ENCODE assay signal across 10 cellular contexts in the genomic region with DNA sequence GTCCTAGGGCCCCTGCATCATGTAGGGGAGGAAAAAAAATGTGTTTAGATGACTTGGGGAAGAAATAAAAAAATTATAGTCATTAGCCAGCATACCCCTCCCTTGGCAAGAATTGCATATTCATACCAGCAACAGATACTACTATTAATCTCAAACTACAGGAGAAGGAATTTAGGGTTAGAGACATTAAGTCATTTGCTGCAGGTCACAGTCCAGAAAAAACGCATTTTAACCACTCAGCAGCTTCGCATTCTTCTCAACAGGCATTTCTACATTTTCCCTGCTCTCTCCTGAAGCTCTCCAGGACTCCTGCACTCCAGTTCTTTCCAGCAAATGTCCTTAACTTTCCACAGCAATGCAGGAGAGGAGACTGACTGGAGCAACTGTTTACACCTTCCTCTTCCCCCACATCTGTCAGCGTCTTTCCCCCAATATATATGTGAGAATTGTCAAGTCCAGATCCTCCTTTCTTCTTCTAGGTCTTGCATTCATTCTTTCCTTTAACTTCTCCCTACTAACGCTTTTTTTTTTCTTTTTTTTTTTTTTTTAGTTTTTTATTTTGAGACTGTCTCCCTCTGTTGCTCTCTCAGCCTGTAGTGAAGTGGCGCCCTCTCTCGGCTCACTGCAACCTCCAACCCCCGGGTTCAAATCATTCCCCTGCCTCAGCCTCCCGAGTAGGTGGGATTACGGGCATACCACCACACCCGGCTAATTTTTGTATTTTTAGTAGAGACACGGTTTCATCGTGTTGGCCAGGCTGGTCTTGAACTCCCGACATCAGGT. TPM values are rescaled to one million over a fixed set of nuclear protein-coding genes. Genes with fewer than 3 reads are reported as not detected.
DNase-seq lines count a peak whose midpoint lies in the region; TF ChIP-seq lines count a peak whose summit lies in the region.
"Had no signal": no experiment of that assay in that cellular context is flagged by ENCODE, and none has a peak within 500 bp of the region (broad histone marks: within the 10 kb centered on the region; RNA-seq: fewer than 3 reads in every experiment).

No MANE protein-coding gene starts in this region.

- DNase-seq in AG09309 (ENCODE audit: low read depth), result no peak
- peak; percentile 9 for DNase-seq in GM23248
- peak; percentile 66 for DNase-seq in activated CD4-positive, alpha-beta T cell treated with anti-CD3 and anti-CD28 coated beads, Interleukin-2, amount 10 ng/mL, durations not matched to agents 24 days and 14 days
- peak; percentile 18 for DNase-seq in iPS-NIHi7 (ENCODE audit: extremely low spot score)
- no peak for DNase-seq in testis
- no peak for DNase-seq in GOT3 (lab: John Stamatoyannopoulos, UW)
- no peak for DNase-seq in prostate gland (ENCODE audit: low spot score)
- DNase-seq in hepatic stellate cell (ENCODE audit: low spot score), result no peak
- DNase-seq: effector memory CD8-positive, alpha-beta T cell had no signal

- peak overlapping the region; percentile 54; the same call in 1 of the 2 replicates for H2AFZ ChIP-seq in GM23248

- H3K4me2 ChIP-seq in GM23248 (ENCODE audit: unreplicated experiment), result no peak overlapping the region

- no peaks in the 10 kb centered on the region for H3K9me3 Mint-ChIP-seq in activated CD4-positive, alpha-beta T cell treated with anti-CD3 and anti-CD28 coated beads, Interleukin-2, amount 10 ng/mL, durations not matched to agents 24 days and 14 days
- H3K9me3 Mint-ChIP-seq: effector memory CD8-positive, alpha-beta T cell had no signal

- no peaks in the 10 kb centered on the region for H3K9me2 ChIP-seq in GM23248 (ENCODE audit: insufficient read depth)

- H3K27ac Mint-ChIP-seq in activated CD4-positive, alpha-beta T cell treated with anti-CD3 and anti-CD28 coated beads, Interleukin-2, amount 10 ng/mL, durations not matched to agents 24 days and 14 days, result no peak overlapping the region
- H3K27ac Mint-ChIP-seq: effector memory CD8-positive, alpha-beta T cell had no signal

- intact Hi-C loops in activated CD4-positive, alpha-beta T cell treated with anti-CD3 and anti-CD28 coated beads, Interleukin-2, amount 10 ng/mL, durations not matched to agents 24 days and 14 days (cut with micrococcal nuclease), result loop anchor here (1.0 kb wide), 1 partner anchor 222 kb away; no protein-coding TSS in a partner anchor
- intact Hi-C loops in testis (cut with DNase I; ENCODE audit: low total_unique reads), result no loop called here
- intact Hi-C loops in prostate gland (cut with DNase I), result no loop called here

- in situ Hi-C loops in GM23248 (cut with MboI), result no loop called here

- no peaks in the 10 kb centered on the region for H4K20me1 ChIP-seq in GM23248 (ENCODE audit: insufficient read depth)

- peaks cover 4% of the 10 kb centered on the region for H3K4me1 ChIP-seq in GM23248 (ENCODE audit: insufficient read depth)
- no peaks in the 10 kb centered on the region for H3K4me1 ChIP-seq in testis
- no peaks in the 10 kb centered on the region for H3K4me1 ChIP-seq in prostate gland (replicated peaks)

- no peaks in the 10 kb centered on the region for H3K27me3 ChIP-seq in GM23248 (replicated peaks; ENCODE audit: insufficient read depth)
- H3K27me3 ChIP-seq in testis, result no peaks in the 10 kb centered on the region
- no peaks in the 10 kb centered on the region for H3K27me3 ChIP-seq in prostate gland (replicated peaks; ENCODE audit: insufficient read depth)
- H3K27me3 ChIP-seq: vagina had no signal

- no peaks in the 10 kb centered on the region for H3K36me3 ChIP-seq in GM23248 (ENCODE audit: low read depth)
- H3K36me3 ChIP-seq in testis (ENCODE audit: low read depth, missing control alignments), result no peaks in the 10 kb centered on the region
- H3K36me3 ChIP-seq in prostate gland, result no peaks in the 10 kb centered on the region
- H3K36me3 ChIP-seq: vagina had no signal

- H3K4me1 Mint-ChIP-seq in activated CD4-positive, alpha-beta T cell treated with anti-CD3 and anti-CD28 coated beads, Interleukin-2, amount 10 ng/mL, durations not matched to agents 24 days and 14 days, result no peaks in the 10 kb centered on the region

- no peak overlapping the region for H3K9ac ChIP-seq in GM23248

- H3K36me3 Mint-ChIP-seq in activated CD4-positive, alpha-beta T cell treated with anti-CD3 and anti-CD28 coated beads, Interleukin-2, amount 10 ng/mL, durations not matched to agents 24 days and 14 days (ENCODE audit: low read depth), result no peaks in the 10 kb centered on the region

- WGBS in GM23248 (ENCODE audit: low coverage in 1 of 2, low lambda C conversion rate in 2 of 2, missing lambda C conversion rate in 2 of 2), 2 experiments, result 56 to 58% methylated on average over 13 of the region's 13 CpGs
- WGBS in testis, 2 donors, result 63 to 64% methylated on average over 13 of the region's 13 CpGs
- WGBS in prostate gland, result 61% methylated on average over 13 of the region's 13 CpGs

- H3K4me3 ChIP-seq in AG09309 (ENCODE audit: control insufficient read depth, low read depth, low read length) (no peak overlapping the region), GM23248 (no peak overlapping the region), testis (no peak overlapping the region), prostate gland (no peak overlapping the region)
- H3K4me3 ChIP-seq: vagina had no signal

- no peaks in the 10 kb centered on the region for H3K79me2 ChIP-seq in GM23248 (ENCODE audit: insufficient read depth)

- no peaks in the 10 kb centered on the region for H3K9me3 ChIP-seq in GM23248 (ENCODE audit: low read depth)
- H3K9me3 ChIP-seq in testis, result no peaks in the 10 kb centered on the region
- no peaks in the 10 kb centered on the region for H3K9me3 ChIP-seq in prostate gland
- H3K9me3 ChIP-seq: vagina had no signal

- H3K4me3 Mint-ChIP-seq in activated CD4-positive, alpha-beta T cell treated with anti-CD3 and anti-CD28 coated beads, Interleukin-2, amount 10 ng/mL, durations not matched to agents 24 days and 14 days, result no peak overlapping the region
- H3K4me3 Mint-ChIP-seq: effector memory CD8-positive, alpha-beta T cell had no signal

- TF ChIP-seq POLR2A in testis (IDR thresholded peaks at IDR 0.05), result no peak
- TF ChIP-seq POLR2A in prostate gland (IDR thresholded peaks at IDR 0.05), result no peak

- H3K27me3 Mint-ChIP-seq in activated CD4-positive, alpha-beta T cell treated with anti-CD3 and anti-CD28 coated beads, Interleukin-2, amount 10 ng/mL, durations not matched to agents 24 days and 14 days, result peaks cover 8% of the 10 kb centered on the region

- H3K27ac ChIP-seq in GM23248 (no peak overlapping the region), testis (no peak overlapping the region), prostate gland (no peak overlapping the region)
- H3K27ac ChIP-seq: vagina had no signal

- TF ChIP-seq CTCF in AG09309 (IDR thresholded peaks at IDR 0.05; ENCODE audit: control insufficient read depth, insufficient read depth, low read depth, low read length, missing control alignments), result peak; percentile 39
- no peak for TF ChIP-seq CTCF in testis (IDR thresholded peaks at IDR 0.05)
- no peak for TF ChIP-seq CTCF in prostate gland (IDR thresholded peaks at IDR 0.05)

- H3F3A ChIP-seq in GM23248 (ENCODE audit: insufficient read depth), result peaks cover 4% of the 10 kb centered on the region; the same call in 1 of the 2 replicates

RNA-seq across cellular contexts. Expression of a gene that starts 35.6 kb away (rescaled TPM):
- total RNA-seq in GM23248 (2014; rRNA removed; shearing (Covaris generic)), result not detected in 2 replicates
- not detected in 2 replicates for polyA plus RNA-seq in GM23248 (2016; fragmentation: Nextera tagmentation; extraction: Ambion mirVana)
- not detected in 2 replicates for total RNA-seq in activated CD4-positive, alpha-beta T cell treated with anti-CD3 and anti-CD28 coated beads, Interleukin-2, amount 10 ng/mL, durations not matched to agents 24 days and 14 days
- total RNA-seq in testis, result 10 to 100 TPM; 12.7 to 18.6 TPM
- polyA plus RNA-seq in testis (ENCODE audit: insufficient read depth, low read depth, low replicate concordance), result 84.5 TPM
- 1 to 10 TPM in 1 of 2 donors, not detected in 1; 2.7 TPM for total RNA-seq in prostate gland
- total RNA-seq: vagina had no signal

RNA-seq across cellular contexts. Expression of a gene that starts 51.8 kb away (rescaled TPM):
- total RNA-seq in GM23248 (2014; rRNA removed; shearing (Covaris generic)), result 34.2 and 50.8 TPM in 2 replicates
- polyA plus RNA-seq in GM23248 (2016; fragmentation: Nextera tagmentation; extraction: Ambion mirVana) (21.0 and 21.8 TPM in 2 replicates), testis (ENCODE audit: insufficient read depth, low read depth, low replicate concordance) (37.0 TPM)
- total RNA-seq in activated CD4-positive, alpha-beta T cell treated with anti-CD3 and anti-CD28 coated beads, Interleukin-2, amount 10 ng/mL, durations not matched to agents 24 days and 14 days, result 18.1 and 23.7 TPM in 2 replicates
- total RNA-seq in testis (10 to 100 TPM; 61.8 to 73.5 TPM), prostate gland (10 to 100 TPM; 46.9 to 63.5 TPM)

Comparison
In these comparisons a context has a peak if more than half of its experiments do, and no peak if none do; other contexts are left out.
1. DNase-seq: peak in GM23248 (single experiment), activated CD4-positive, alpha-beta T cell treated with anti-CD3 and anti-CD28 coated beads, Interleukin-2, amount 10 ng/mL, durations not matched to agents 24 days and 14 days (single experiment) and iPS-NIHi7 (single experiment); none in AG09309 (single experiment), testis (single experiment), GOT3 (single experiment), prostate gland (single experiment) and hepatic stellate cell (single experiment).